8 cellular contexts compared by ENCODE assay signal in the genomic region with DNA sequence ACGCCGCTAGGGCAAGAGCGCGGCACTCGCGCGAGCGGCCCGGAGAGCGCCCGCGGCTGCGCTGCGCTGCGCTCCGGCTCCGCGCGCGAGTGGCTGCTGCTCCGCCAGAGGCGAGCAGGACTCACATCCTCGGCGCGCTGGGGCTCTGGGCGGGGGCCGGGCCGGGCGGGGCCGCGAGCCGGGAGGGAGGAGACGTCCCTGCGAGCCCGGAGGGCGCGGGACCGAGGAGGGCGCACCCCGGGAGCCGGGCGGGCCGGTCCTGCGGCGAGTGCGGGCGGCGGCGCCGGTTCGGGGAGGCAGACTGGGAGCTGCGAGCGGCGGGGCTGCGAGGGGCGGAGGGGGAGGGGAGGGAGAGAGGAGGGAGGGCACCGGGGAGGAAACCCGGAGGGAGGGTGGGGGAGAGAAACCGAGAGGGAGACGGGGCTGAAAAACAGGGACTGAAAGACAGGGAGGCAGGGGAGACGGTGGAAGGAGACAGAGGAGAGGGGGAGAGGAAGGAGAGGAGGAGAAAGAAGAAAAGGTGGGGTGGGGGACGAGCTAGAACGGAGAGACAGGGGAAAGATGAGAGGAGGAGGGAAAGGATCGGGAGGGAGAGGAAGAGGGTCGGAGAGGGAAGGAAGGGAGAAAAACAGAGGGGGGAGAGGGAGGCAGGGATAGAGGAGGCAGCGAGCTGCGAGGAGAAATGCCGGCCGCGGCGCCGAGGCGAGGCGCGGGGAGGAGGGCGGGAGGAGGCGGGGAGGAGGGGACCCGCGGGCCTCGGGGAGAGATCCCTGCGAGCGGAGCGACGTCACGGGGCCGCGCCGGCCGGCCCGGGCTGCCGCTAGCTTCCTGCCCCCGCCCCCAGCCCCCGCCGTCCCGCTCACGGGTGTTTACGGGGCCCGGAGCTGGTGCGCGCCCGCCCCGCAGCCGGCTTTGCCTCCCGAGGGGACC. TPM values are rescaled to one million over a fixed set of nuclear protein-coding genes. Genes with fewer than 3 reads are reported as not detected.
DNase-seq lines count a peak whose midpoint lies in the region; ATAC-seq and TF ChIP-seq lines count a peak whose summit lies in the region.

TSS of gene CAMK2N1 (minus strand) at position 684 of the 930 bp plus-strand sequence. CDS start 831 bp downstream, outside the sequence.

- H3K27me3 ChIP-seq in Panc1 (ENCODE audit: control insufficient read depth, insufficient read depth, low read length) (peaks cover 6% of the 10 kb centered on the region; the same call in 1 of the 2 replicates), foreskin keratinocyte (no peaks in the 10 kb centered on the region)

- no peaks in the 10 kb centered on the region for H3K9me3 Mint-ChIP-seq in natural killer cell

- ATAC-seq in Panc1 (peak; percentile 66), foreskin keratinocyte (peak; percentile 48), natural killer cell (peak; percentile 53 to 82 (median 79)), GM21717 (IDR thresholded peaks at IDR 0.05; ENCODE audit: unreplicated experiment) (no peak)

- H3K27ac Mint-ChIP-seq in natural killer cell, result peak within 1 kb of the TSS in 1 of 2 donors; percentile 69

- TF ChIP-seq CTCF in GM20000 (IDR thresholded peaks at IDR 0.05; ENCODE audit: extremely low read depth, missing control alignments) (no peak), Panc1 (IDR thresholded peaks at IDR 0.05) (no peak), foreskin keratinocyte (conservative IDR thresholded peaks at IDR 0.05) (no peak), natural killer cell (IDR thresholded peaks at IDR 0.05) (no peak)

- H3K36me3 Mint-ChIP-seq in natural killer cell, result no peaks in the 10 kb centered on the region

- CTCF ChIA-PET in Panc1 (lab: Charles Lee), result interaction anchor here (0.5 kb wide), 1 partner anchor 335 kb away, joined by 4 read pairs; no protein-coding TSS in a partner anchor

- DNase-seq in GM20000 (ENCODE audit: low spot score), result peak; percentile 59
- no peak for DNase-seq in Panc1 (ENCODE audit: low read depth, low spot score)
- peak; percentile 38 for DNase-seq in activated gamma-delta T cell treated with anti-CD3 and anti-CD28 coated beads, Interleukin-2, amount 50 U/mL, for 16 hours (ENCODE audit: low read depth)
- DNase-seq in foreskin keratinocyte, result no peak
- DNase-seq in natural killer cell, result peak; percentile 35
- DNase-seq in Kasumi-1 (lab: John Stamatoyannopoulos, UW), result no peak

- peak within 1 kb of the TSS; percentile 37 to 62 for H3K4me3 ChIP-seq in Panc1 (ENCODE audit: low read depth in 2 of 2, low read length in 2 of 2)

- H3K27me3 Mint-ChIP-seq in natural killer cell (ENCODE audit: low read depth in 2 of 2), result peaks cover 51 to 65% of the 10 kb centered on the region in 2 donors

- in situ Hi-C loops in Panc1 (cut with HindIII; ENCODE audit: low pct_unique_long_range_greater_than_20kb, low sequenced_read_pairs), result no loop called here

- peaks cover 0 to 14% of the 10 kb centered on the region in 2 donors for H3K4me1 Mint-ChIP-seq in natural killer cell

- POLR2A ChIA-PET in Panc1 (lab: Charles Lee), result no interaction called here

- peaks cover 8% of the 10 kb centered on the region for H3K4me1 ChIP-seq in Panc1 (ENCODE audit: control insufficient read depth, insufficient read depth, low read length)
- peaks cover 25% of the 10 kb centered on the region for H3K4me1 ChIP-seq in foreskin keratinocyte

- H3K9me3 ChIP-seq in Panc1 (ENCODE audit: control insufficient read depth, insufficient read depth, low read depth, low read length), result no peaks in the 10 kb centered on the region

- H3K4me3 Mint-ChIP-seq in natural killer cell, result peak within 1 kb of the TSS; percentile 95

- no TSS peak for BruUV-seq in Panc1 (replicated peaks; lab: Mats Ljungman, UMichigan)

- H3K27ac ChIP-seq in Panc1 (ENCODE audit: low read length), result no peak within 1 kb of the TSS
- H3K27ac ChIP-seq in foreskin keratinocyte, result peak within 1 kb of the TSS; percentile 97
- H3K27ac ChIP-seq in temporal lobe (ENCODE audit: low read depth, low read length), result peak within 1 kb of the TSS; percentile 98

- intact Hi-C loops in Panc1 (cut with micrococcal nuclease; ENCODE audit: unreplicated experiment), result no loop called here
- intact Hi-C loops in natural killer cell (cut with micrococcal nuclease), result no loop called here

- peaks cover 2% of the 10 kb centered on the region; the same call in 1 of the 2 replicates for H3K36me3 ChIP-seq in Panc1 (ENCODE audit: control insufficient read depth, insufficient read depth, low read length)

RNA-seq across cellular contexts. Expression of gene CAMK2N1, which starts in this region (rescaled TPM):
- 4.4 TPM for total RNA-seq in Panc1 (2021; ENCODE audit: unreplicated experiment)
- 2.9 TPM for polyA plus RNA-seq in Panc1 (2012; ENCODE audit: insufficient read length)
- total RNA-seq in foreskin keratinocyte, result 57.3 and 76.4 TPM in 2 replicates
- polyA plus RNA-seq in foreskin keratinocyte, result 94.3 and 108 TPM in 2 replicates
- 1 to 10 TPM; 1.6 to 2.6 (median 1.6) TPM for total RNA-seq in natural killer cell
- total RNA-seq in temporal lobe, result 74.3 TPM

Comparison
In these comparisons a context has a peak if more than half of its experiments do, and no peak if none do; other contexts are left out.
1. RNA of gene CAMK2N1 (total RNA-seq): 74.3 TPM in temporal lobe (single experiment) and 57.3 to 76.4 TPM in foreskin keratinocyte; 4.4 TPM in Panc1 (single experiment) and 1.6 to 2.6 TPM in natural killer cell; every median in the first group is over 10 times any median in the second.
2. DNase-seq: peak in GM20000 (single experiment), activated gamma-delta T cell treated with anti-CD3 and anti-CD28 coated beads, Interleukin-2, amount 50 U/mL, for 16 hours (single experiment) and natural killer cell (single experiment); none in Panc1 (single experiment), foreskin keratinocyte (0 of 2) and Kasumi-1 (0 of 2).